18 cellular contexts compared by ENCODE assay signal in the genomic region with DNA sequence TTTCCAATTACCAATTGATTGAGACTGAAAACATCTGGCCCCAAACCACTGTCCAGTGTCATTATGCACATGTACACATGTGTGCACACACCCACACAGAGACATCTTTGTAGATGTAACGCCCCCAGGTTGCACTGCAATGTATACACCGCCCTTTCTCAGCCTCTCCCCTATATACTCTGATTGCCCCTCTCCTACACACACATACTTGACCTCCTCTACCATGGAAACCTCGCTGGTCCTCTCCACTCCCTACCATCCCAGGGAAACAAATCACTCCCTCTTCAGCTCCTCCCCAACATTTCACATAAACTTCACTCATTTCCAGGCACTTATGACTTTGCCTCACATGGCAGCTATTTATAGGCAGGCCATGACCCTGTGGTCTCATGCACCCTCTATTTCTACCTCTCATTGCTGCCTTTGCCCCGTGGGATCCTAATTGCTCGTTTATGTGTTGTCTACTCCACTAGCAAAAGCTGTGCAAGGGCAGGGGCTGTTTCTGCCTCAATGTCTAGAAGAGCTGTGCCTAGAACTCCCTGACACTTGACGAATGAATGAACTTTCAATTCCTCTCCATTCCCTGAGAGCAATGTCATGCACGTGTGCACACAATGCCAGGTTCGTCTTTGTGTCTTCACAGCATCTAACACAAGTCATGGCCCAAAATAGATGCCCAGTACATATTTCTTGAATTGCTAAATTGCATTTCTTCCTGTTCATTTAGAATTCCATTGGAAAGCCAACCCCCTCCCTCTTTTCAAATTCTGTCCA. TPM values are rescaled to one million over a fixed set of nuclear protein-coding genes. Genes with fewer than 3 reads are reported as not detected.
DNase-seq lines count a peak whose midpoint lies in the region; ATAC-seq, FAIRE-seq and TF ChIP-seq lines count a peak whose summit lies in the region.
"Had no signal": no experiment of that assay in that cellular context is flagged by ENCODE, and none has a peak within 500 bp of the region (broad histone marks: within the 10 kb centered on the region; RNA-seq: fewer than 3 reads in every experiment).

No MANE protein-coding gene starts in this region.

- POLR2A ChIA-PET in activated CD4-positive, alpha-beta T cell treated with anti-CD3 and anti-CD28 coated beads, Interleukin-2, amount 10 ng/mL, durations not matched to agents 7 days and 5 days (lab: Charles Lee): interaction anchor here (0.6 kb wide), 1 partner anchor 275 kb away, joined by 5 read pairs; no protein-coding TSS in a partner anchor
- POLR2A ChIA-PET in K562 (lab: Yijun Ruan, JAX): interaction anchor here (0.6 to 1.0 kb wide), 5 partner anchors 22 to 94 kb away, joined by 3 read pairs; no protein-coding TSS in a partner anchor

- intact Hi-C loops in K562 (cut with micrococcal nuclease): no loop called here

- peaks cover 86% of the 10 kb centered on the region for H3K79me2 ChIP-seq in K562 (ENCODE audit: control insufficient read depth, insufficient read depth, low read length)

- no TSS peak for BruUV-seq in K562 (replicated peaks; lab: Mats Ljungman, UMichigan)

- no peak for TF ChIP-seq EP300 in K562 (IDR thresholded peaks at IDR 0.05; ENCODE audit: low read length)

- TF ChIP-seq CTCF in K562 (IDR thresholded peaks at IDR 0.05 in 2 of 3, conservative IDR thresholded peaks at IDR 0.05 in 1 of 3; ENCODE audit: insufficient read depth in 2 of 3, low read depth in 1 of 3, low read length in 3 of 3): no peak

- H2AFZ ChIP-seq in K562 (ENCODE audit: low read depth, low read length): no peak overlapping the region

- DNase-seq in activated CD4-positive, alpha-beta T cell treated with anti-CD3 and anti-CD28 coated beads, Interleukin-2, amount 10 ng/mL, durations not matched to agents 7 days and 5 days: no peak
- no peak for DNase-seq in activated CD4-positive, alpha-beta T cell treated with anti-CD3 and anti-CD28 coated beads, Interleukin-2, amount 50 U/mL, for 48 hours
- DNase-seq in NAMALWA (ENCODE audit: low spot score): peak; percentile 53
- peak in 3 of 4 experiments; percentile 18 to 36 (median 18) for DNase-seq in K562 (ENCODE audit: extremely low read depth in 1 of 4, low spot score in 3 of 4)
- DNase-seq in DMS79 treated with DMSO at 0.1 percent for 48 hours (lab: John Stamatoyannopoulos, UW): no peak
- DNase-seq in NCI-H2171 (lab: John Stamatoyannopoulos, UW): no peak
- DNase-seq: activated CD4-positive, CD25-positive, alpha-beta regulatory T cell; KG1; mucosa of descending colon; NCI-H1105 treated with DMSO at 0.1 percent for 48 hours; RPMI8226; upper lobe of right lung had no signal

- H3K4me3 Mint-ChIP-seq in activated CD4-positive, alpha-beta T cell treated with anti-CD3 and anti-CD28 coated beads, Interleukin-2, amount 10 ng/mL, durations not matched to agents 7 days and 5 days: no peak overlapping the region
- no peak overlapping the region for H3K4me3 Mint-ChIP-seq in stimulated activated memory B cell treated with anti-CD40 and anti-IgM and Interleukin-4, amounts not matched to agents 10 μg/mL and 1 μg/mL and 100 μg/mL, for 72 hours

- peak overlapping the region; percentile 27 to 88; a peak in 3 of 4 replicates for H3K9ac ChIP-seq in K562 (ENCODE audit: insufficient read depth in 1 of 2, low read depth in 2 of 2, low read length in 2 of 2)

- no peaks in the 10 kb centered on the region for H3K27me3 Mint-ChIP-seq in activated CD4-positive, alpha-beta T cell treated with anti-CD3 and anti-CD28 coated beads, Interleukin-2, amount 10 ng/mL, durations not matched to agents 7 days and 5 days
- peaks cover 15% of the 10 kb centered on the region for H3K27me3 Mint-ChIP-seq in stimulated activated memory B cell treated with anti-CD40 and anti-IgM and Interleukin-4, amounts not matched to agents 10 μg/mL and 1 μg/mL and 100 μg/mL, for 72 hours

- no peaks in the 10 kb centered on the region for H3K9me1 ChIP-seq in K562 (ENCODE audit: control insufficient read depth, insufficient read depth, low read length)

- in situ Hi-C loops in K562 (cut with MboI): no loop called here

- H3K27me3 ChIP-seq in K562 (ENCODE audit: control insufficient read depth in 2 of 2, insufficient read depth in 2 of 2, low read length in 2 of 2): no peaks in the 10 kb centered on the region
- H3K27me3 ChIP-seq: ascending aorta had no signal

- CTCF ChIA-PET in activated CD4-positive, alpha-beta T cell treated with anti-CD3 and anti-CD28 coated beads, Interleukin-2, amount 10 ng/mL, durations not matched to agents 7 days and 5 days (lab: Charles Lee): interaction anchor here (0.5 to 1.9 kb wide), 4 partner anchors 8 to 149 kb away, joined by 3 to 5 read pairs (median 3); no protein-coding TSS in a partner anchor
- CTCF ChIA-PET in K562 (lab: Yijun Ruan, JAX; ENCODE audit: low intra/inter-chr PET ratio): no interaction called here

- peaks cover 62% of the 10 kb centered on the region; the same call in 2 of the 3 replicates for H3K36me3 ChIP-seq in K562 (ENCODE audit: control insufficient read depth, insufficient read depth, low read length)
- H3K36me3 ChIP-seq: ascending aorta, upper lobe of right lung had no signal

- no peaks in the 10 kb centered on the region for H3K9me3 ChIP-seq in K562 (replicated peaks; ENCODE audit: control insufficient read depth, insufficient read depth, low read depth, low read length)
- H3K9me3 ChIP-seq: ascending aorta, mucosa of descending colon, upper lobe of right lung had no signal

- H3K36me3 Mint-ChIP-seq in activated CD4-positive, alpha-beta T cell treated with anti-CD3 and anti-CD28 coated beads, Interleukin-2, amount 10 ng/mL, durations not matched to agents 7 days and 5 days (ENCODE audit: low read depth): peaks cover 86% of the 10 kb centered on the region
- peaks cover 7% of the 10 kb centered on the region for H3K36me3 Mint-ChIP-seq in stimulated activated memory B cell treated with anti-CD40 and anti-IgM and Interleukin-4, amounts not matched to agents 10 μg/mL and 1 μg/mL and 100 μg/mL, for 72 hours

- FAIRE-seq in K562 (lab: Jason Lieb, UNC): no peak

- peak; percentile 33 for ATAC-seq in K562
- ATAC-seq in stimulated activated memory B cell treated with anti-CD40 and anti-IgM and Interleukin-4, amounts not matched to agents 10 μg/mL and 1 μg/mL and 100 μg/mL, for 72 hours: peak; percentile 37
- no peak for ATAC-seq in GM21619 (IDR thresholded peaks at IDR 0.05; ENCODE audit: unreplicated experiment)
- ATAC-seq: mucosa of descending colon, upper lobe of right lung had no signal

- H3K4me3 ChIP-seq in K562: peak overlapping the region; percentile 55; the same call in 1 of the 2 replicates
- H3K4me3 ChIP-seq: ascending aorta, mucosa of descending colon, smooth muscle cell, upper lobe of right lung had no signal

- whole genome bisulfite sequencing in K562 (ENCODE audit: insufficient coverage, low coverage, missing lambda C conversion rate): 20% methylated on average over 8 of the region's 8 CpGs

- no peak for TF ChIP-seq RAD21 in K562 (CRISPR knock-in tag; conservative IDR thresholded peaks at IDR 0.05 in 1 of 2, IDR thresholded peaks at IDR 0.05 in 1 of 2)

- H3K4me1 ChIP-seq in K562 (replicated peaks in 1 of 2; ENCODE audit: control insufficient read depth in 2 of 2, insufficient read depth in 2 of 2, low read length in 2 of 2): peaks cover 9 to 54% of the 10 kb centered on the region in 2 experiments; a peak in 4 of 5 replicates
- H3K4me1 ChIP-seq: ascending aorta had no signal

- peaks cover 90% of the 10 kb centered on the region for H3K4me1 Mint-ChIP-seq in activated CD4-positive, alpha-beta T cell treated with anti-CD3 and anti-CD28 coated beads, Interleukin-2, amount 10 ng/mL, durations not matched to agents 7 days and 5 days
- H3K4me1 Mint-ChIP-seq in stimulated activated memory B cell treated with anti-CD40 and anti-IgM and Interleukin-4, amounts not matched to agents 10 μg/mL and 1 μg/mL and 100 μg/mL, for 72 hours: peaks cover 45% of the 10 kb centered on the region

- H4K20me1 ChIP-seq in K562 (replicated peaks; ENCODE audit: control insufficient read depth, insufficient read depth, low read length): no peaks in the 10 kb centered on the region

- peak; percentile 42; the same call in 1 of the 2 replicates for TF ChIP-seq POLR2A in K562 (conservative IDR thresholded peaks at IDR 0.05)

- peaks cover 4% of the 10 kb centered on the region for H3K9me3 Mint-ChIP-seq in activated CD4-positive, alpha-beta T cell treated with anti-CD3 and anti-CD28 coated beads, Interleukin-2, amount 10 ng/mL, durations not matched to agents 7 days and 5 days
- H3K9me3 Mint-ChIP-seq in stimulated activated memory B cell treated with anti-CD40 and anti-IgM and Interleukin-4, amounts not matched to agents 10 μg/mL and 1 μg/mL and 100 μg/mL, for 72 hours: no peaks in the 10 kb centered on the region

- peak overlapping the region; percentile 14 for H3K27ac Mint-ChIP-seq in activated CD4-positive, alpha-beta T cell treated with anti-CD3 and anti-CD28 coated beads, Interleukin-2, amount 10 ng/mL, durations not matched to agents 7 days and 5 days
- peak overlapping the region; percentile 10 for H3K27ac Mint-ChIP-seq in stimulated activated memory B cell treated with anti-CD40 and anti-IgM and Interleukin-4, amounts not matched to agents 10 μg/mL and 1 μg/mL and 100 μg/mL, for 72 hours

- no peak overlapping the region; the same call in 1 of the 3 replicates for H3K27ac ChIP-seq in K562 (ENCODE audit: extremely low read depth, low read depth, low read length)
- H3K27ac ChIP-seq: ascending aorta, upper lobe of right lung had no signal

- H3K4me2 ChIP-seq in K562 (ENCODE audit: insufficient read depth, low read length): peak overlapping the region; percentile 92
- H3K4me2 ChIP-seq: smooth muscle cell had no signal

RNA-seq across cellular contexts. Expression of a gene that starts 10.0 kb away (rescaled TPM):
- total RNA-seq in activated CD4-positive, alpha-beta T cell treated with anti-CD3 and anti-CD28 coated beads, Interleukin-2, amount 10 ng/mL, durations not matched to agents 7 days and 5 days: 1 to 10 TPM; 4.7 to 5.4 TPM
- 16.1 and 33.1 TPM in 2 replicates for total RNA-seq in K562 (2011; cell fraction: chromatin; rRNA removed; ENCODE audit: low replicate concordance)
- total RNA-seq in K562 (2011; cell fraction: nucleolus; rRNA removed): 8.2 and 8.4 TPM in 2 replicates
- 15.8 and 17.9 TPM in 2 replicates for total RNA-seq in K562 (2011; cell fraction: nucleoplasm; rRNA removed)
- 12.0 and 14.2 TPM in 2 replicates for total RNA-seq in K562 (2014; rRNA removed)
- total RNA-seq in K562 (2014; rRNA removed; fragmentation: Illumina TruSeq; extraction: Trizol): 13.9 and 17.0 TPM in 2 replicates
- 5.3 and 5.6 TPM in 2 replicates for total RNA-seq in K562 (2015; rRNA removed; fragmentation: Illumina TruSeq; extraction: Trizol)
- total RNA-seq in K562 (2021): 11.2 and 12.8 TPM in 2 replicates
- 3.2 and 10.9 TPM in 2 replicates for polyA plus RNA-seq in K562 (2011; rRNA removed)
- 1.0 and 1.5 TPM in 2 replicates for polyA plus RNA-seq in K562 (2011; cell fraction: cytosol; rRNA removed)
- 1.7 and 4.9 TPM in 2 replicates for polyA plus RNA-seq in K562 (2011; cell fraction: nucleus; rRNA removed)
- polyA plus RNA-seq in K562 (2012): 4.9 and 8.2 TPM in 2 replicates
- 9.4 and 11.8 TPM in 2 replicates for polyA plus RNA-seq in K562 (2014; fragmentation: Illumina TruSeq; extraction: Trizol)
- polyA plus RNA-seq in K562 (2014; fragmentation: Nextera tagmentation; extraction: Ambion mirVana): 1 to 10 TPM; 5.7 to 8.7 TPM
- polyA plus RNA-seq in K562 (2014; rRNA removed): 13.2 and 14.5 TPM in 2 replicates
- 4.7 and 10.9 TPM in 2 replicates for polyA minus RNA-seq in K562 (2011; rRNA and poly(A)+ RNA removed)
- 1.0 and 3.1 TPM in 2 replicates for polyA minus RNA-seq in K562 (2011; cell fraction: cytosol; rRNA and poly(A)+ RNA removed)
- polyA minus RNA-seq in K562 (2011; cell fraction: nucleus; rRNA and poly(A)+ RNA removed): 2.2 and 2.6 TPM in 2 replicates
- total RNA-seq: A673, ascending aorta, fibroblast of villous mesenchyme, smooth muscle cell had no signal
- polyA plus RNA-seq: smooth muscle cell had no signal

RNA-seq across cellular contexts. Expression of a gene that starts 44.6 kb away (rescaled TPM):
- total RNA-seq in activated CD4-positive, alpha-beta T cell treated with anti-CD3 and anti-CD28 coated beads, Interleukin-2, amount 10 ng/mL, durations not matched to agents 7 days and 5 days: under 1 TPM; 0.04 to 0.05 TPM
- 0.04 and 0.25 TPM in 2 replicates for total RNA-seq in K562 (2011; cell fraction: chromatin; rRNA removed; ENCODE audit: low replicate concordance)
- under 0.01 and 0.17 TPM in 2 replicates for total RNA-seq in K562 (2011; cell fraction: nucleolus; rRNA removed)
- 0.07 and 0.15 TPM in 2 replicates for total RNA-seq in K562 (2011; cell fraction: nucleoplasm; rRNA removed)
- total RNA-seq in K562 (2014; rRNA removed) (0.04 and 0.05 TPM in 2 replicates), K562 (2014; rRNA removed; fragmentation: Illumina TruSeq; extraction: Trizol) (0.03 and 0.04 TPM in 2 replicates), K562 (2015; rRNA removed; fragmentation: Illumina TruSeq; extraction: Trizol) (under 0.01 and 0.04 TPM in 2 replicates), K562 (2021) (0.07 and 0.13 TPM in 2 replicates)
- polyA plus RNA-seq in K562 (2011; rRNA removed) (0.03 and 0.10 TPM in 2 replicates), K562 (2014; fragmentation: Illumina TruSeq; extraction: Trizol) (0.03 TPM in 1 of 2 replicates, not detected in the other), K562 (2014; fragmentation: Nextera tagmentation; extraction: Ambion mirVana) (under 1 TPM in 1 of 2 experiments, not detected in 1; 0.01 TPM), K562 (2014; rRNA removed) (0.04 and 0.05 TPM in 2 replicates)
- polyA plus RNA-seq in K562 (2011; cell fraction: cytosol; rRNA removed): 0.01 and 0.03 TPM in 2 replicates
- polyA plus RNA-seq in K562 (2011; cell fraction: nucleus; rRNA removed): 0.03 and 0.18 TPM in 2 replicates
- polyA plus RNA-seq in K562 (2012): 0.01 and 0.07 TPM in 2 replicates
- 0.06 and 0.07 TPM in 2 replicates for polyA minus RNA-seq in K562 (2011; rRNA and poly(A)+ RNA removed)
- not detected in 2 replicates for polyA minus RNA-seq in K562 (2011; cell fraction: cytosol; rRNA and poly(A)+ RNA removed)
- polyA minus RNA-seq in K562 (2011; cell fraction: nucleus; rRNA and poly(A)+ RNA removed): 0.11 and 0.67 TPM in 2 replicates
- total RNA-seq: A673, ascending aorta, fibroblast of villous mesenchyme had no signal

RNA-seq across cellular contexts. Expression of a gene that starts 49.3 kb away (rescaled TPM):
- 100 to 1,000 TPM; 137 to 138 TPM for total RNA-seq in activated CD4-positive, alpha-beta T cell treated with anti-CD3 and anti-CD28 coated beads, Interleukin-2, amount 10 ng/mL, durations not matched to agents 7 days and 5 days
- 119 and 120 TPM in 2 replicates for total RNA-seq in K562 (2011; cell fraction: chromatin; rRNA removed; ENCODE audit: low replicate concordance)
- total RNA-seq in K562 (2011; cell fraction: nucleolus; rRNA removed): 83.6 and 92.2 TPM in 2 replicates
- total RNA-seq in K562 (2011; cell fraction: nucleoplasm; rRNA removed): 114 and 167 TPM in 2 replicates
- total RNA-seq in K562 (2014; rRNA removed) (67.9 and 83.1 TPM in 2 replicates), K562 (2014; rRNA removed; fragmentation: Illumina TruSeq; extraction: Trizol) (43.0 and 46.6 TPM in 2 replicates), K562 (2015; rRNA removed; fragmentation: Illumina TruSeq; extraction: Trizol) (29.5 and 30.2 TPM in 2 replicates), K562 (2021) (62.2 and 71.4 TPM in 2 replicates)
- polyA plus RNA-seq in K562 (2011; rRNA removed) (22.0 and 60.4 TPM in 2 replicates), K562 (2014; fragmentation: Illumina TruSeq; extraction: Trizol) (67.6 and 69.5 TPM in 2 replicates), K562 (2014; fragmentation: Nextera tagmentation; extraction: Ambion mirVana) (1 to 10 TPM; 4.8 to 8.8 TPM), K562 (2014; rRNA removed) (76.8 and 88.7 TPM in 2 replicates)
- 20.3 and 83.5 TPM in 2 replicates for polyA plus RNA-seq in K562 (2011; cell fraction: cytosol; rRNA removed)
- 34.5 and 117 TPM in 2 replicates for polyA plus RNA-seq in K562 (2011; cell fraction: nucleus; rRNA removed)
- polyA plus RNA-seq in K562 (2012): 57.6 and 120 TPM in 2 replicates
- polyA minus RNA-seq in K562 (2011; rRNA and poly(A)+ RNA removed): 22.0 and 65.1 TPM in 2 replicates
- 15.4 and 43.7 TPM in 2 replicates for polyA minus RNA-seq in K562 (2011; cell fraction: cytosol; rRNA and poly(A)+ RNA removed)
- 24.7 and 46.7 TPM in 2 replicates for polyA minus RNA-seq in K562 (2011; cell fraction: nucleus; rRNA and poly(A)+ RNA removed)
- total RNA-seq: A673, ascending aorta, smooth muscle cell had no signal
- polyA plus RNA-seq: smooth muscle cell had no signal

RNA-seq across cellular contexts. Expression of a gene that starts 56.6 kb away (rescaled TPM):
- total RNA-seq in activated CD4-positive, alpha-beta T cell treated with anti-CD3 and anti-CD28 coated beads, Interleukin-2, amount 10 ng/mL, durations not matched to agents 7 days and 5 days: under 1 TPM; 0.07 to 0.21 TPM
- 0.25 TPM in 1 of 2 replicates, not detected in the other for total RNA-seq in K562 (2011; cell fraction: chromatin; rRNA removed; ENCODE audit: low replicate concordance)
- total RNA-seq in K562 (2011; cell fraction: nucleolus; rRNA removed): not detected in 2 replicates
- not detected in 2 replicates for total RNA-seq in K562 (2011; cell fraction: nucleoplasm; rRNA removed)
- total RNA-seq in K562 (2014; rRNA removed) (0.18 and 0.29 TPM in 2 replicates), K562 (2014; rRNA removed; fragmentation: Illumina TruSeq; extraction: Trizol) (0.29 and 0.36 TPM in 2 replicates), K562 (2015; rRNA removed; fragmentation: Illumina TruSeq; extraction: Trizol) (0.43 and 0.75 TPM in 2 replicates), K562 (2021) (0.20 and 0.22 TPM in 2 replicates)
- polyA plus RNA-seq in K562 (2011; rRNA removed) (0.05 and 0.13 TPM in 2 replicates), K562 (2014; fragmentation: Illumina TruSeq; extraction: Trizol) (0.25 and 0.37 TPM in 2 replicates), K562 (2014; fragmentation: Nextera tagmentation; extraction: Ambion mirVana) (under 1 TPM; 0.27 to 0.35 TPM), K562 (2014; rRNA removed) (0.23 and 0.98 TPM in 2 replicates)
- polyA plus RNA-seq in K562 (2011; cell fraction: cytosol; rRNA removed): 0.07 TPM in 1 of 2 replicates, not detected in the other
- polyA plus RNA-seq in K562 (2011; cell fraction: nucleus; rRNA removed): not detected in 2 replicates
- polyA plus RNA-seq in K562 (2012): 0.27 and 0.35 TPM in 2 replicates
- polyA minus RNA-seq in K562 (2011; rRNA and poly(A)+ RNA removed): 0.25 TPM in 1 of 2 replicates, not detected in the other
- not detected in 2 replicates for polyA minus RNA-seq in K562 (2011; cell fraction: cytosol; rRNA and poly(A)+ RNA removed)
- polyA minus RNA-seq in K562 (2011; cell fraction: nucleus; rRNA and poly(A)+ RNA removed): not detected in 2 replicates
- total RNA-seq: A673, fibroblast of villous mesenchyme, mucosa of descending colon, smooth muscle cell, upper lobe of right lung had no signal
- polyA plus RNA-seq: smooth muscle cell had no signal

Comparison
In these comparisons a context has a peak if more than half of its experiments do, and no peak if none do; other contexts are left out.
1. DNase-seq: peak in NAMALWA (single experiment) and K562 (3 of 4); none in activated CD4-positive, alpha-beta T cell treated with anti-CD3 and anti-CD28 coated beads, Interleukin-2, amount 10 ng/mL, durations not matched to agents 7 days and 5 days (single experiment), activated CD4-positive, alpha-beta T cell treated with anti-CD3 and anti-CD28 coated beads, Interleukin-2, amount 50 U/mL, for 48 hours (0 of 2), DMS79 treated with DMSO at 0.1 percent for 48 hours (single experiment) and NCI-H2171 (single experiment).